In genomic region chrX:67780694-67781109, GRCh38 we compare ENCODE assay signal across 8 cellular contexts.
DNase-seq lines count a peak whose midpoint lies in the region; ATAC-seq and TF ChIP-seq lines count a peak whose summit lies in the region.

No MANE protein-coding gene starts in this region.

- H3K79me1 ChIP-seq in mesenchymal stem cell (replicated peaks; ENCODE audit: low read length, poor library complexity, severe bottlenecking), result no peaks in the 10 kb centered on the region

- no peaks in the 10 kb centered on the region for H3K36me3 ChIP-seq in mesenchymal stem cell (ENCODE audit: control insufficient read depth in 1 of 2, insufficient read depth in 2 of 2, low read depth in 1 of 2, low read length in 2 of 2)
- no peaks in the 10 kb centered on the region for H3K36me3 ChIP-seq in uterus

- ATAC-seq in HG02763 (IDR thresholded peaks at IDR 0.05; ENCODE audit: unreplicated experiment), result no peak

- no peak overlapping the region for H2BK12ac ChIP-seq in mesenchymal stem cell (ENCODE audit: low read length in 2 of 2)

- peak overlapping the region; percentile 49 for H3K27ac ChIP-seq in cingulate gyrus (ENCODE audit: low read depth, low read length)
- H3K27ac ChIP-seq in mesenchymal stem cell (ENCODE audit: low read length, poor library complexity, severe bottlenecking), result peak overlapping the region; percentile 90
- H3K27ac ChIP-seq in uterus, result peak overlapping the region; percentile 65 to 68

- TF ChIP-seq POLR2A in uterus (IDR thresholded peaks at IDR 0.05), result no peak

- H3K9ac ChIP-seq in mesenchymal stem cell (ENCODE audit: low read length), result peak overlapping the region; percentile 76

- H2BK15ac ChIP-seq in mesenchymal stem cell (ENCODE audit: low read depth, poor library complexity, severe bottlenecking), result no peak overlapping the region

- no peak overlapping the region for H2BK120ac ChIP-seq in mesenchymal stem cell (ENCODE audit: low read depth, low read length)

- H3K27me3 ChIP-seq in mesenchymal stem cell (ENCODE audit: control insufficient read depth in 1 of 2, insufficient read depth in 1 of 2, low read length in 2 of 2) (peaks cover 0 to 10% of the 10 kb centered on the region in 2 experiments), uterus (no peaks in the 10 kb centered on the region)

- no peak overlapping the region for H2AK5ac ChIP-seq in mesenchymal stem cell (ENCODE audit: low read length, severe bottlenecking)

- peaks cover 2% of the 10 kb centered on the region for H3K4me1 ChIP-seq in mesenchymal stem cell (ENCODE audit: control insufficient read depth, insufficient read depth, low read depth, low read length)
- H3K4me1 ChIP-seq in uterus, result peaks cover 0 to 3% of the 10 kb centered on the region in 2 donors

- TF ChIP-seq CTCF in AG10803 (conservative IDR thresholded peaks at IDR 0.05; ENCODE audit: low read length), result no peak
- no peak for TF ChIP-seq CTCF in uterus (IDR thresholded peaks at IDR 0.05)
- no peak for TF ChIP-seq CTCF in GM20000 (IDR thresholded peaks at IDR 0.05; ENCODE audit: extremely low read depth, missing control alignments)

- H3K4ac ChIP-seq in mesenchymal stem cell (ENCODE audit: low read depth in 1 of 2, low read length in 2 of 2), result no peak overlapping the region

- H3K4me2 ChIP-seq in mesenchymal stem cell (ENCODE audit: low read length, poor library complexity, severe bottlenecking), result no peak overlapping the region

- H3K23ac ChIP-seq in mesenchymal stem cell (ENCODE audit: low read length in 2 of 2), result no peak overlapping the region

- intact Hi-C loops in uterus (cut with DNase I; ENCODE audit: low total_unique reads), result no loop called here

- no peak overlapping the region for H4K8ac ChIP-seq in mesenchymal stem cell (ENCODE audit: low read length)

- 40% methylated on average over 1 of the region's 2 CpGs for WGBS in mesenchymal stem cell

- no peak overlapping the region for H2AFZ ChIP-seq in mesenchymal stem cell (ENCODE audit: low read depth, low read length)

- peak; percentile 98 for DNase-seq in AG10803 (ENCODE audit: low read depth)
- DNase-seq in MV-4-11 (lab: John Stamatoyannopoulos, UW), result peak; percentile 99
- DNase-seq in mesenchymal stem cell, result peak; percentile 96
- peak; percentile 75 to 84 for DNase-seq in uterus
- DNase-seq in NCI-H1417 (lab: John Stamatoyannopoulos, UW), result no peak
- no peak for DNase-seq in GM20000 (ENCODE audit: low spot score)

- H3K4me3 ChIP-seq in AG10803 (ENCODE audit: low read length), result no peak overlapping the region
- peak overlapping the region in 1 of 2 experiments; percentile 30 for H3K4me3 ChIP-seq in mesenchymal stem cell (ENCODE audit: insufficient read depth in 1 of 2, low read depth in 1 of 2, low read length in 2 of 2)
- H3K4me3 ChIP-seq in uterus, result no peak overlapping the region

- H3K9me3 ChIP-seq in mesenchymal stem cell (ENCODE audit: control insufficient read depth, low read length), result no peaks in the 10 kb centered on the region
- H3K9me3 ChIP-seq in uterus, result no peaks in the 10 kb centered on the region

- H3K14ac ChIP-seq in mesenchymal stem cell (ENCODE audit: low read length in 2 of 2), result no peak overlapping the region

- H2BK5ac ChIP-seq in mesenchymal stem cell (ENCODE audit: low read depth, low read length, poor library complexity, severe bottlenecking), result no peak overlapping the region

- H3K18ac ChIP-seq in mesenchymal stem cell (ENCODE audit: low read depth in 1 of 2, low read length in 2 of 2), result peak overlapping the region in 1 of 2 experiments; percentile 68

- H4K91ac ChIP-seq in mesenchymal stem cell (ENCODE audit: low read length), result no peak overlapping the region

Comparison
In these comparisons a context has a peak if more than half of its experiments do, and no peak if none do; other contexts are left out.
1. DNase-seq: peak in AG10803 (single experiment), MV-4-11 (single experiment), mesenchymal stem cell (single experiment) and uterus (2 of 2); none in NCI-H1417 (0 of 3) and GM20000 (single experiment).
2. Peak in every context shown above with its lines, with median percentiles within 50 percentile points of each other: H3K27ac ChIP-seq.